ENCODE assay signal across 1 cellular context in genomic region chr5:146034127-146034526, GRCh38.
TF ChIP-seq lines count a peak whose summit lies in the region.

No MANE protein-coding gene starts in this region.

TF ChIP-seq in WTC11, 78 proteins besides CTCF, POLR2A, EP300 and RAD21 (continued from another document):
- TF ChIP-seq ERG (CRISPR knock-in tag; IDR thresholded peaks at IDR 0.05) = no peak
